27 cellular contexts compared by ENCODE assay signal in the genomic region with DNA sequence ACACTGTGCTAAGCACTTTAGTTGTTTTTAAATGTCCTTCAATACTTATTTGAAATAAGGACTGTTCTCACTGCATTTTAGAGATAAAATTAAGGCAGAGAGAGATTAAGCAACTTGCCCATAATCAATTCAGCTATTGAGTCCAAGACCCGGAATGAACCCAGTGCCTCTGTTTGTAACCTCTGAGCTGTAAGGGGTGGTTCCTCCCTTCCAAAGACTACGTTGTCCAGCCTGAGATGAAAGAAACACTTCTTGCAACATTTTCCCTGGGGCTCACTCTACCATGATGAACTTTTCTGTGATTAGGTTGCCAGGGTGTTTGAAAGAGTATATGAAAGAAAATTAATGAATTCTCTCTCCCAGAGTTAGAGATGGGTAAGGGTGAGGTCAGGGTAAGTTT. TPM values are rescaled to one million over a fixed set of nuclear protein-coding genes. Genes with fewer than 3 reads are reported as not detected.
"Had no signal": no experiment of that assay in that cellular context is flagged by ENCODE, and none has a peak within 500 bp of the region (broad histone marks: within the 10 kb centered on the region; RNA-seq: fewer than 3 reads in every experiment).

No MANE protein-coding gene starts in this region.

- H3K27ac ChIP-seq: adrenal gland, body of pancreas, esophagus squamous epithelium had no signal

- H3K4me3 ChIP-seq: adrenal gland, body of pancreas, esophagus squamous epithelium had no signal

- H3K9me3 ChIP-seq: adrenal gland, body of pancreas, esophagus squamous epithelium had no signal

- ATAC-seq: activated CD4-positive, alpha-beta T cell treated with anti-CD3 and anti-CD28 coated beads for 36 hours; activated CD8-positive, alpha-beta memory T cell treated with anti-CD3 and anti-CD28 coated beads, Interleukin-2, amount 10 ng/mL, durations not matched to agents 7 days and 5 days; activated CD8-positive, alpha-beta T cell treated with anti-CD3 and anti-CD28 coated beads, Interleukin-2, amount 10 ng/mL, durations not matched to agents 7 days and 5 days; activated naive CD8-positive, alpha-beta T cell treated with anti-CD3 and anti-CD28 coated beads, Interleukin-2, amount 50 U/mL, for 24 hours; body of pancreas; effector memory CD8-positive, alpha-beta T cell had no signal

- H3K4me1 ChIP-seq: body of pancreas had no signal

- H3K27me3 ChIP-seq: adrenal gland, body of pancreas had no signal

- H3K36me3 ChIP-seq: adrenal gland, esophagus squamous epithelium had no signal

- DNase-seq: activated CD4-positive, alpha-beta memory T cell treated with anti-CD3 and anti-CD28 coated beads for 36 hours; activated CD4-positive, alpha-beta T cell treated with anti-CD3 and anti-CD28 coated beads for 36 hours; activated CD4-positive, alpha-beta T cell treated with anti-CD3 and anti-CD28 coated beads, Interleukin-2, amount 10 ng/mL, durations not matched to agents 24 days and 14 days; activated CD4-positive, CD25-positive, alpha-beta regulatory T cell; activated CD4-positive, CD25-positive, alpha-beta regulatory T cell treated with anti-CD3 and anti-CD28 coated beads, Interleukin-2, amount 50 U/mL, for 72 hours; activated CD8-positive, alpha-beta memory T cell treated with anti-CD3 and anti-CD28 coated beads, Interleukin-2, amount 10 ng/mL, durations not matched to agents 7 days and 5 days; activated CD8-positive, alpha-beta memory T cell treated with anti-CD3 and anti-CD28 coated beads, Interleukin-2, amount 50 U/mL, for 4 hours; activated CD8-positive, alpha-beta T cell treated with anti-CD3 and anti-CD28 coated beads, Interleukin-2, amount 10 ng/mL, durations not matched to agents 7 days and 5 days; activated effector memory CD4-positive, alpha-beta T cell treated with anti-CD3 and anti-CD28 coated beads, Interleukin-2, amount 50 U/mL, for 16 hours; activated naive CD4-positive, alpha-beta T cell treated with anti-CD3 and anti-CD28 coated beads for 36 hours; activated naive CD8-positive, alpha-beta T cell treated with anti-CD3 and anti-CD28 coated beads for 36 hours; activated naive CD8-positive, alpha-beta T cell treated with anti-CD3 and anti-CD28 coated beads, Interleukin-2, amount 50 U/mL, for 24 hours; activated T-cell treated with anti-CD3 and anti-CD28 coated beads, Interleukin-2, amount 50 U/mL, for 1 hour; activated T-cell treated with anti-CD3 and anti-CD28 coated beads, Interleukin-2, amount 50 U/mL, for 48 hours; amygdala; aorta; body of pancreas; caudate nucleus; cortex of kidney; dermis blood vessel endothelial cell; effector CD4-positive, alpha-beta T cell; effector memory CD8-positive, alpha-beta T cell; erythroblast; esophagus squamous epithelium; T-helper 2 cell had no signal

RNA-seq across cellular contexts. Expression of a gene that starts 22.0 kb away (rescaled TPM):
- total RNA-seq: activated T-helper 1 cell treated with anti-CD3 and anti-CD28 coated beads, Interleukin-12 subunit alpha, Interleukin-12 subunit beta, Interleukin-2, Interleukin-4 antibody, amounts not matched to agents 30 ng/mL and 10 ng/mL and 1 ng/mL, durations not matched to agents 14 hours and 24 hours and 36 hours had no signal
